Comparison of ENCODE assay signal across 8 cellular contexts in the genomic region with DNA sequence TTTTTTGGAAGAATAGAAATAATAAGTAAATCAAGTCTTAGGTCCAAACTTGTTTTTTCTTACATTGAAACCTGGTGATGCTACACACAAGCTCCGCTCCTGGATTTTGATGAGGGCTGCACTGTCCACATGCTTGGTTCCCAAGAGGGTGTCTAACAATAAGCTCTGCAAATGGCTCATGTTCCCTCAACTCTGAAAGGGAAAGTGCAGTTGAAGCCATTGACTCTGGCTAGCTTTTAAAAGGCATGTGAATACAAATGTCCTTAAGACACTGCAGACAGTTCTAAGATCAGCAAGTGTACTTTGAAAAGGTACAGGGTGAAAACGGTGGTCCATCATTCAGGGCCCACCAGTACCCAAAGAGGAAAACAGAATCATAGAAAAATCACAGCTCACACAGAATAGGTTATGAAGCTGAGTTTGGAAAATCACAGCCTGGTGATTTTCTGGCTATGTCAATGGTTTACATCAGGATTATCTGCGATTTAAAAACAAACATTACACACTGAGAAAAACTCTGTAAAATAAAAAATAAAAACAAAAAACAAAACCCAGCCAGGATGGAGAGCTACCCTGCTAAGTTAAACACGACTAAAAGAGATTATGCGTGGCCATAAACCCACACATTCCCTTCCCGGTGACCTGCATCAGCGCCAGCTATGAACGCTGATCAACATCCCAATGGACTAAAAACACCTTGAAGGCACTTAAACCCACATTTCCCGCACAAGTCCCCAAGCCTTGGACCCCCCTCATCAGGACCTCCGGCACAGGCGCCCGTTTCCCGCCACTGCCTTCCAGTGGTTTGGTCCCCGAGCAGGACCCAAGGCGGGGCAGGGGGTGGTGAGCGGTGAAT. TPM values are rescaled to one million over a fixed set of nuclear protein-coding genes. Genes with fewer than 3 reads are reported as not detected.
DNase-seq lines count a peak whose midpoint lies in the region; ATAC-seq and TF ChIP-seq lines count a peak whose summit lies in the region.

No MANE protein-coding gene starts in this region.

- no peaks in the 10 kb centered on the region for H3K36me3 Mint-ChIP-seq in effector memory CD8-positive, alpha-beta T cell (ENCODE audit: insufficient read depth)
- H3K36me3 Mint-ChIP-seq in neural crest cell (ENCODE audit: low read depth), result no peaks in the 10 kb centered on the region

- H3K36me3 ChIP-seq in NT2/D1 (ENCODE audit: insufficient read depth, insufficient read length, low read length), result peaks cover 5% of the 10 kb centered on the region

- H3K27me3 ChIP-seq in NT2/D1 (ENCODE audit: insufficient read depth, insufficient read length), result no peaks in the 10 kb centered on the region

- TF ChIP-seq CTCF in neural crest cell (conservative IDR thresholded peaks at IDR 0.05), result no peak

- peaks cover 7 to 12% of the 10 kb centered on the region in 2 donors for H3K4me1 Mint-ChIP-seq in effector memory CD8-positive, alpha-beta T cell (ENCODE audit: low read depth in 2 of 2)
- H3K4me1 Mint-ChIP-seq in neural crest cell, result peaks cover 30% of the 10 kb centered on the region

- H3K9me3 ChIP-seq in NT2/D1 (ENCODE audit: insufficient read depth, low read length), result no peaks in the 10 kb centered on the region

- H3K4me1 ChIP-seq in NT2/D1 (ENCODE audit: insufficient read depth, insufficient read length), result no peaks in the 10 kb centered on the region

- no peak for ATAC-seq in effector memory CD8-positive, alpha-beta T cell (replicated peaks)
- ATAC-seq in GM19463 (IDR thresholded peaks at IDR 0.05; ENCODE audit: unreplicated experiment) (no peak), GM18870 (IDR thresholded peaks at IDR 0.05; ENCODE audit: unreplicated experiment) (no peak)

- H3K9ac ChIP-seq in NT2/D1 (ENCODE audit: insufficient read length, low read depth), result peak overlapping the region; percentile 89

- H3K4me3 Mint-ChIP-seq in effector memory CD8-positive, alpha-beta T cell, result peak overlapping the region; percentile 83 to 88
- H3K4me3 Mint-ChIP-seq in neural crest cell, result peak overlapping the region; percentile 91

- DNase-seq in DMS 273 (lab: John Stamatoyannopoulos, UW; ENCODE audit: unreplicated experiment), result peak; percentile 34
- DNase-seq in DMS 273 treated with DMSO at 0.1 percent for 48 hours (lab: John Stamatoyannopoulos, UW), result no peak
- peak; percentile 3 for DNase-seq in NT2/D1 (ENCODE audit: low read depth, low spot score)
- no peak for DNase-seq in effector memory CD8-positive, alpha-beta T cell
- DNase-seq in neural crest cell (ENCODE audit: low read depth, low spot score), result no peak
- no peak for DNase-seq in NCI-H187 (lab: John Stamatoyannopoulos, UW)

- no peaks in the 10 kb centered on the region for H3K27me3 Mint-ChIP-seq in effector memory CD8-positive, alpha-beta T cell
- no peaks in the 10 kb centered on the region for H3K27me3 Mint-ChIP-seq in neural crest cell (ENCODE audit: low read depth)

- H3K27ac Mint-ChIP-seq in effector memory CD8-positive, alpha-beta T cell, result peak overlapping the region; percentile 85 to 87
- peak overlapping the region; percentile 93 for H3K27ac Mint-ChIP-seq in neural crest cell (ENCODE audit: unreplicated experiment)

- H3K4me3 ChIP-seq in NT2/D1 (ENCODE audit: insufficient read length, low read depth), result peak overlapping the region; percentile 72

- no peaks in the 10 kb centered on the region for H3K9me3 Mint-ChIP-seq in effector memory CD8-positive, alpha-beta T cell
- no peaks in the 10 kb centered on the region for H3K9me3 Mint-ChIP-seq in neural crest cell

RNA-seq across cellular contexts. Expression of a gene that starts 0.6 kb away (rescaled TPM):
- total RNA-seq in neural crest cell, result 1.3 and 1.7 TPM in 2 replicates

RNA-seq across cellular contexts. Expression of a gene that starts 0.7 kb away (rescaled TPM):
- 21.0 and 21.3 TPM in 2 replicates for total RNA-seq in neural crest cell

RNA-seq across cellular contexts. Expression of a gene that starts 38.0 kb away (rescaled TPM):
- 38.3 and 40.8 TPM in 2 replicates for total RNA-seq in neural crest cell

RNA-seq across cellular contexts. Expression of a gene that starts 46.5 kb away (rescaled TPM):
- 89.5 and 94.3 TPM in 2 replicates for total RNA-seq in neural crest cell

RNA-seq across cellular contexts. Expression of a gene that starts 52.3 kb away (rescaled TPM):
- 0.39 and 0.51 TPM in 2 replicates for total RNA-seq in neural crest cell

Comparison
In these comparisons a context has a peak if more than half of its experiments do, and no peak if none do; other contexts are left out.
1. DNase-seq: peak in DMS 273 (single experiment) and NT2/D1 (single experiment); none in DMS 273 treated with DMSO at 0.1 percent for 48 hours (single experiment), effector memory CD8-positive, alpha-beta T cell (0 of 3), neural crest cell (single experiment) and NCI-H187 (0 of 2).